4 cellular contexts compared by ENCODE assay signal in the genomic region with DNA sequence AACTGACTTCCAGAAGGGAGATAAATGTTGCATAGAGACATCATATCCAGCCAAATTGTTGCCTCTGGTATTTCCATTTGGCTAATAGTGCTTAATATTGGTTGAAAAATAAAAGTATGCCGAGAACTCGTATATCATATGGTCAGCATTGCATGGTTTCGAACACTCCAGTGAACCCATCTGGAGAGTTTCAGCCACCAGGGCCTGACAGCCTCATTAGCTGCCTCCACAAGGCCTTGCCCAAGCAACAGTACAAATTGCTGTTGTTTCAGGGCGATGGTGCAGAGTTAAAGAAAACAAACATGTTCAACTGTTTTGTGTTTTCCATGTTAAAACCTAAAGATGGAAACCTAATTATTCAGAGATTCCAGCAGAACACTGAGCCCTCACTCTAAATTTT. TPM values are rescaled to one million over a fixed set of nuclear protein-coding genes. Genes with fewer than 3 reads are reported as not detected.
"Had no signal": no experiment of that assay in that cellular context is flagged by ENCODE, and none has a peak within 500 bp of the region (broad histone marks: within the 10 kb centered on the region; RNA-seq: fewer than 3 reads in every experiment).

No MANE protein-coding gene starts in this region.

- ATAC-seq: GM12878 had no signal

- H3K4me3 ChIP-seq: GM12878 had no signal

- DNase-seq: GDM1, GF-D8 had no signal

RNA-seq across cellular contexts. Expression of a gene that starts 28.5 kb away (rescaled TPM):
- total RNA-seq: G401 had no signal
